In genomic region chr20:5973172-5973571, GRCh38 we compare ENCODE assay signal across 19 cellular contexts. TPM values are rescaled to one million over a fixed set of nuclear protein-coding genes. Genes with fewer than 3 reads are reported as not detected.
DNase-seq lines count a peak whose midpoint lies in the region; ATAC-seq and TF ChIP-seq lines count a peak whose summit lies in the region.
"Had no signal": no experiment of that assay in that cellular context is flagged by ENCODE, and none has a peak within 500 bp of the region (broad histone marks: within the 10 kb centered on the region; RNA-seq: fewer than 3 reads in every experiment).

No MANE protein-coding gene starts in this region.

- H3K27me3 ChIP-seq in suprapubic skin: no peaks in the 10 kb centered on the region
- H3K27me3 ChIP-seq: cardiac muscle cell, spleen had no signal

- H3K36me3 ChIP-seq in suprapubic skin: peaks cover 33% of the 10 kb centered on the region

- no peaks in the 10 kb centered on the region for H3K27me3 Mint-ChIP-seq in naive thymus-derived CD8-positive, alpha-beta T cell
- H3K27me3 Mint-ChIP-seq in activated T-helper 2 cell treated with anti-CD3 and anti-CD28 coated beads, Interferon-gamma antibody, Interleukin-2, Interleukin-4, amounts not matched to agents 10 μg/mL and 5 μg/mL and 100 μg/mL, durations not matched to agents 14 hours and 24 hours and 36 hours (ENCODE audit: low read depth): no peaks in the 10 kb centered on the region
- H3K27me3 Mint-ChIP-seq: activated CD8-positive, alpha-beta memory T cell treated with anti-CD3 and anti-CD28 coated beads, Interleukin-2, amount 10 ng/mL, durations not matched to agents 7 days and 5 days; stimulated activated naive CD8-positive, alpha-beta T cell treated with anti-CD3 and anti-CD28 coated beads, Interleukin-15, Interleukin-2, amounts not matched to agents 100 ng/mL and 50 ng/mL, for 24 hours had no signal

- intact Hi-C loops in left colon (cut with DNase I, micrococcal nuclease): no loop called here
- intact Hi-C loops in activated T-helper 2 cell treated with anti-CD3 and anti-CD28 coated beads, Interferon-gamma antibody, Interleukin-2, Interleukin-4, amounts not matched to agents 10 μg/mL and 5 μg/mL and 100 μg/mL, durations not matched to agents 14 hours and 24 hours and 36 hours (cut with micrococcal nuclease): no loop called here

- H3K27ac Mint-ChIP-seq in naive thymus-derived CD8-positive, alpha-beta T cell: no peak overlapping the region
- H3K27ac Mint-ChIP-seq in activated T-helper 2 cell treated with anti-CD3 and anti-CD28 coated beads, Interferon-gamma antibody, Interleukin-2, Interleukin-4, amounts not matched to agents 10 μg/mL and 5 μg/mL and 100 μg/mL, durations not matched to agents 14 hours and 24 hours and 36 hours: no peak overlapping the region
- H3K27ac Mint-ChIP-seq in activated naive CD4-positive, alpha-beta T cell treated with anti-CD3 and anti-CD28 coated beads, Interleukin-2, amount 50 U/mL, for 72 hours: no peak overlapping the region
- H3K27ac Mint-ChIP-seq: activated CD8-positive, alpha-beta memory T cell treated with anti-CD3 and anti-CD28 coated beads, Interleukin-2, amount 10 ng/mL, durations not matched to agents 7 days and 5 days; stimulated activated naive CD8-positive, alpha-beta T cell treated with anti-CD3 and anti-CD28 coated beads, Interleukin-15, Interleukin-2, amounts not matched to agents 100 ng/mL and 50 ng/mL, for 24 hours; T-helper 1 cell treated with Interleukin-12 subunit alpha and Interleukin-12 subunit beta and Interleukin-4 antibody, amounts not matched to agents 30 μg/mL and 1 μg/mL, for 36 hours had no signal

- TF ChIP-seq POLR2A in suprapubic skin (IDR thresholded peaks at IDR 0.05): no peak

- H3K36me3 Mint-ChIP-seq in naive thymus-derived CD8-positive, alpha-beta T cell: peaks cover 0 to 57% (median 6%) of the 10 kb centered on the region in 3 donors
- H3K36me3 Mint-ChIP-seq in activated T-helper 2 cell treated with anti-CD3 and anti-CD28 coated beads, Interferon-gamma antibody, Interleukin-2, Interleukin-4, amounts not matched to agents 10 μg/mL and 5 μg/mL and 100 μg/mL, durations not matched to agents 14 hours and 24 hours and 36 hours (ENCODE audit: low read depth): peaks cover 43% of the 10 kb centered on the region
- H3K36me3 Mint-ChIP-seq in activated naive CD4-positive, alpha-beta T cell treated with anti-CD3 and anti-CD28 coated beads, Interleukin-2, amount 50 U/mL, for 72 hours: peaks cover 11 to 17% of the 10 kb centered on the region in 2 donors

- no peak for TF ChIP-seq CTCF in AG10803 (conservative IDR thresholded peaks at IDR 0.05; ENCODE audit: low read length)
- no peak for TF ChIP-seq CTCF in LNCaP clone FGC (IDR thresholded peaks at IDR 0.05; ENCODE audit: control insufficient read depth, extremely low read depth, insufficient read depth)
- TF ChIP-seq CTCF in choroid plexus epithelial cell (conservative IDR thresholded peaks at IDR 0.05; ENCODE audit: low read depth, low read length): no peak
- no peak for TF ChIP-seq CTCF in suprapubic skin (IDR thresholded peaks at IDR 0.05)

- peak; percentile 10 for DNase-seq in AG10803 (ENCODE audit: low read depth)
- DNase-seq in LNCaP clone FGC (ENCODE audit: low read depth): peak; percentile 85
- peak; percentile 89 for DNase-seq in choroid plexus epithelial cell (ENCODE audit: low read depth)
- DNase-seq in left colon: no peak
- no peak for DNase-seq in naive thymus-derived CD8-positive, alpha-beta T cell
- DNase-seq in activated T-helper 2 cell treated with anti-CD3 and anti-CD28 coated beads, Interferon-gamma antibody, Interleukin-2, Interleukin-4, amounts not matched to agents 10 μg/mL and 5 μg/mL and 100 μg/mL, durations not matched to agents 14 hours and 24 hours and 36 hours (ENCODE audit: low spot score): no peak
- no peak for DNase-seq in activated naive CD4-positive, alpha-beta T cell treated with anti-CD3 and anti-CD28 coated beads, Interleukin-2, amount 50 U/mL, for 72 hours (ENCODE audit: low spot score in 2 of 2)
- DNase-seq in suprapubic skin (ENCODE audit: low spot score in 2 of 2): no peak
- DNase-seq: activated CD4-positive, CD25-positive, alpha-beta regulatory T cell; activated CD8-positive, alpha-beta memory T cell treated with anti-CD3 and anti-CD28 coated beads, Interleukin-2, amount 10 ng/mL, durations not matched to agents 7 days and 5 days; activated naive CD4-positive, alpha-beta T cell; midbrain; NCI-H1105; NCI-H2171 treated with DMSO at 0.1 percent for 48 hours; spleen had no signal

- no peaks in the 10 kb centered on the region for H3K4me1 ChIP-seq in suprapubic skin
- H3K4me1 ChIP-seq: spleen had no signal

- no peak overlapping the region for H3K4me3 ChIP-seq in AG10803 (ENCODE audit: low read length)
- H3K4me3 ChIP-seq in LNCaP clone FGC (ENCODE audit: low read depth, low read length): no peak overlapping the region
- H3K4me3 ChIP-seq in choroid plexus epithelial cell (ENCODE audit: low read depth, low read length): no peak overlapping the region
- H3K4me3 ChIP-seq in suprapubic skin: no peak overlapping the region
- H3K4me3 ChIP-seq: cardiac muscle cell had no signal

- WGBS in suprapubic skin: 95% methylated on average over 2 of the region's 2 CpGs

- no peak overlapping the region for H3K27ac ChIP-seq in suprapubic skin
- H3K27ac ChIP-seq: cardiac muscle cell had no signal

- POLR2A ChIA-PET in naive thymus-derived CD8-positive, alpha-beta T cell (lab: Charles Lee): no interaction called here

- no peaks in the 10 kb centered on the region for H3K4me1 Mint-ChIP-seq in naive thymus-derived CD8-positive, alpha-beta T cell
- no peaks in the 10 kb centered on the region for H3K4me1 Mint-ChIP-seq in activated T-helper 2 cell treated with anti-CD3 and anti-CD28 coated beads, Interferon-gamma antibody, Interleukin-2, Interleukin-4, amounts not matched to agents 10 μg/mL and 5 μg/mL and 100 μg/mL, durations not matched to agents 14 hours and 24 hours and 36 hours (ENCODE audit: low read depth)
- H3K4me1 Mint-ChIP-seq: activated CD8-positive, alpha-beta memory T cell treated with anti-CD3 and anti-CD28 coated beads, Interleukin-2, amount 10 ng/mL, durations not matched to agents 7 days and 5 days had no signal

- no peak for TF ChIP-seq EP300 in suprapubic skin (IDR thresholded peaks at IDR 0.05)

- H3K4me3 Mint-ChIP-seq in naive thymus-derived CD8-positive, alpha-beta T cell: no peak overlapping the region
- no peak overlapping the region for H3K4me3 Mint-ChIP-seq in activated T-helper 2 cell treated with anti-CD3 and anti-CD28 coated beads, Interferon-gamma antibody, Interleukin-2, Interleukin-4, amounts not matched to agents 10 μg/mL and 5 μg/mL and 100 μg/mL, durations not matched to agents 14 hours and 24 hours and 36 hours (ENCODE audit: low read depth)
- H3K4me3 Mint-ChIP-seq: activated CD8-positive, alpha-beta memory T cell treated with anti-CD3 and anti-CD28 coated beads, Interleukin-2, amount 10 ng/mL, durations not matched to agents 7 days and 5 days; stimulated activated naive CD8-positive, alpha-beta T cell treated with anti-CD3 and anti-CD28 coated beads, Interleukin-15, Interleukin-2, amounts not matched to agents 100 ng/mL and 50 ng/mL, for 24 hours; T-helper 1 cell treated with Interleukin-12 subunit alpha and Interleukin-12 subunit beta and Interleukin-4 antibody, amounts not matched to agents 30 μg/mL and 1 μg/mL, for 36 hours had no signal

- peak; percentile 81 for ATAC-seq in left colon
- no peak for ATAC-seq in naive thymus-derived CD8-positive, alpha-beta T cell
- no peak for ATAC-seq in activated naive CD4-positive, alpha-beta T cell treated with anti-CD3 and anti-CD28 coated beads, Interleukin-2, amount 50 U/mL, for 72 hours
- ATAC-seq: activated CD8-positive, alpha-beta memory T cell treated with anti-CD3 and anti-CD28 coated beads, Interleukin-2, amount 10 ng/mL, durations not matched to agents 7 days and 5 days; Right ventricle myocardium inferior had no signal

- no peaks in the 10 kb centered on the region for H3K9me3 ChIP-seq in suprapubic skin
- H3K9me3 ChIP-seq: spleen had no signal

- H3K9me3 Mint-ChIP-seq in naive thymus-derived CD8-positive, alpha-beta T cell: no peaks in the 10 kb centered on the region
- no peaks in the 10 kb centered on the region for H3K9me3 Mint-ChIP-seq in activated T-helper 2 cell treated with anti-CD3 and anti-CD28 coated beads, Interferon-gamma antibody, Interleukin-2, Interleukin-4, amounts not matched to agents 10 μg/mL and 5 μg/mL and 100 μg/mL, durations not matched to agents 14 hours and 24 hours and 36 hours
- H3K9me3 Mint-ChIP-seq in activated naive CD4-positive, alpha-beta T cell treated with anti-CD3 and anti-CD28 coated beads, Interleukin-2, amount 50 U/mL, for 72 hours: no peaks in the 10 kb centered on the region
- H3K9me3 Mint-ChIP-seq: stimulated activated naive CD8-positive, alpha-beta T cell treated with anti-CD3 and anti-CD28 coated beads, Interleukin-15, Interleukin-2, amounts not matched to agents 100 ng/mL and 50 ng/mL, for 24 hours; T-helper 1 cell treated with Interleukin-12 subunit alpha and Interleukin-12 subunit beta and Interleukin-4 antibody, amounts not matched to agents 30 μg/mL and 1 μg/mL, for 36 hours had no signal

RNA-seq across cellular contexts. Expression of gene MCM8, which starts 22.7 kb away (rescaled TPM):
- total RNA-seq in left colon: 1 to 10 TPM; 4.6 to 5.9 TPM
- total RNA-seq in naive thymus-derived CD8-positive, alpha-beta T cell: 1 to 10 TPM; 6.3 to 7.4 TPM
- 1 to 10 TPM in 2 of 3 donors, under 1 TPM in 1; 0.55 to 2.5 (median 1.0) TPM for polyA plus RNA-seq in naive thymus-derived CD8-positive, alpha-beta T cell
- 33.5 and 35.2 TPM in 2 replicates for total RNA-seq in activated T-helper 2 cell treated with anti-CD3 and anti-CD28 coated beads, Interferon-gamma antibody, Interleukin-2, Interleukin-4, amounts not matched to agents 10 μg/mL and 5 μg/mL and 100 μg/mL, durations not matched to agents 14 hours and 24 hours and 36 hours
- 10 to 100 TPM; 38.8 to 62.9 TPM for total RNA-seq in activated naive CD4-positive, alpha-beta T cell treated with anti-CD3 and anti-CD28 coated beads, Interleukin-2, amount 50 U/mL, for 72 hours
- 1 to 10 TPM; 4.0 to 6.8 (median 4.8) TPM for total RNA-seq in suprapubic skin

RNA-seq across cellular contexts. Expression of gene TRMT6, which starts 22.8 kb away (rescaled TPM):
- total RNA-seq in left colon (1 to 10 TPM; 8.1 to 9.7 TPM), suprapubic skin (10 to 100 TPM in 1 of 4 donors, 1 to 10 TPM in 3; 7.7 to 13.0 (median 9.5) TPM)
- 10 to 100 TPM; 17.0 to 17.3 TPM for total RNA-seq in naive thymus-derived CD8-positive, alpha-beta T cell
- polyA plus RNA-seq in naive thymus-derived CD8-positive, alpha-beta T cell: 10 to 100 TPM; 10.3 to 11.2 (median 10.3) TPM
- total RNA-seq in activated T-helper 2 cell treated with anti-CD3 and anti-CD28 coated beads, Interferon-gamma antibody, Interleukin-2, Interleukin-4, amounts not matched to agents 10 μg/mL and 5 μg/mL and 100 μg/mL, durations not matched to agents 14 hours and 24 hours and 36 hours: 25.5 and 27.5 TPM in 2 replicates
- 10 to 100 TPM; 16.1 to 19.8 TPM for total RNA-seq in activated naive CD4-positive, alpha-beta T cell treated with anti-CD3 and anti-CD28 coated beads, Interleukin-2, amount 50 U/mL, for 72 hours

RNA-seq across cellular contexts. Expression of gene CRLS1, which starts 32.8 kb away (rescaled TPM):
- total RNA-seq in left colon: 10 to 100 TPM; 42.7 to 47.7 TPM
- 10 to 100 TPM; 24.2 to 24.8 TPM for total RNA-seq in naive thymus-derived CD8-positive, alpha-beta T cell
- 10 to 100 TPM; 35.0 to 51.0 (median 45.1) TPM for polyA plus RNA-seq in naive thymus-derived CD8-positive, alpha-beta T cell
- total RNA-seq in activated T-helper 2 cell treated with anti-CD3 and anti-CD28 coated beads, Interferon-gamma antibody, Interleukin-2, Interleukin-4, amounts not matched to agents 10 μg/mL and 5 μg/mL and 100 μg/mL, durations not matched to agents 14 hours and 24 hours and 36 hours: 52.1 TPM in 2 replicates
- 10 to 100 TPM; 18.6 to 59.3 TPM for total RNA-seq in activated naive CD4-positive, alpha-beta T cell treated with anti-CD3 and anti-CD28 coated beads, Interleukin-2, amount 50 U/mL, for 72 hours
- 10 to 100 TPM; 17.7 to 27.1 (median 22.9) TPM for total RNA-seq in suprapubic skin

Comparison
In these comparisons a context has a peak if more than half of its experiments do, and no peak if none do; other contexts are left out.
1. DNase-seq: peak in AG10803 (single experiment), LNCaP clone FGC (single experiment) and choroid plexus epithelial cell (single experiment); none in left colon (0 of 2), naive thymus-derived CD8-positive, alpha-beta T cell (0 of 10), activated T-helper 2 cell treated with anti-CD3 and anti-CD28 coated beads, Interferon-gamma antibody, Interleukin-2, Interleukin-4, amounts not matched to agents 10 μg/mL and 5 μg/mL and 100 μg/mL, durations not matched to agents 14 hours and 24 hours and 36 hours (single experiment), activated naive CD4-positive, alpha-beta T cell treated with anti-CD3 and anti-CD28 coated beads, Interleukin-2, amount 50 U/mL, for 72 hours (0 of 2) and suprapubic skin (0 of 2).